ENCODE assay signal across 12 cellular contexts in the genomic region with DNA sequence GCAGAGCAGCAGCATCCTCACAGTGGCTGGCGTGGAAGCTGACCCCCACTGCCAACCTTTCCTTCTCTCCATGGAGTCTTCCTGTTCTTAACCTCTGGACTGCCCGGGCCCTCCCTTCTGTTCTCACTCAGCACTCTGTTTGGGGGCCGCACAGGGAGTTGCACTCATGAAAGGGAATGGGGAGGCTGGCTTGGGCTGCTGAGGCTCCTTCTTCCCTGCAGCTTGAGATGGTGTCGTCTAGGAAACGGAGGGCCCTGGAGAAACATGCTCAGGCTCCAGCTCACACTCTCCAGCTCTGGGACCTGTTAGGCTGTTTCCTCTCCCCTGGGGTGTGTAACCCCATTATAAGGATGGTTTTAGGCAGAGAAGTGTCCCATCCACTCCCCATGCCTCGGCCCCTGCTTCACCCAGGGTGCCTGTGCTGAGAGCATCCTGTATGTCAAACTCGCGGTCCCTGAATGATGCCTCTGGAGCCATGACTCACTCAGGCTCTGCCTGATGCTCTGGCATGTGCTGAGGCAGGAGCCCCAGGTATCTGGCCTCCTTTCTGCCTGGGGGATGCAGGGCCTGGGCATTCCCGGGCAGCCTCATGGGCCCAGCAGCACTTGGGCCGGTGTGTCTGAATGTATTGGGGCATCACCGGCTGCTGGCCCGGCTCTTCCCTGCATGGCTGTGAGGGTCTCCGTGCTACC. TPM values are rescaled to one million over a fixed set of nuclear protein-coding genes. Genes with fewer than 3 reads are reported as not detected.
DNase-seq lines count a peak whose midpoint lies in the region; ATAC-seq and TF ChIP-seq lines count a peak whose summit lies in the region.
"Had no signal": no experiment of that assay in that cellular context is flagged by ENCODE, and none has a peak within 500 bp of the region (broad histone marks: within the 10 kb centered on the region; RNA-seq: fewer than 3 reads in every experiment).

No MANE protein-coding gene starts in this region.

- H3K4me3 ChIP-seq in choroid plexus epithelial cell (ENCODE audit: low read depth, low read length) (no peak overlapping the region), right atrium auricular region (no peak overlapping the region), uterus (no peak overlapping the region)
- H3K4me3 ChIP-seq in CD4-positive, alpha-beta memory T cell (ENCODE audit: low read length in 2 of 2), result no peak overlapping the region

- TF ChIP-seq CTCF in choroid plexus epithelial cell (conservative IDR thresholded peaks at IDR 0.05; ENCODE audit: low read depth, low read length) (no peak), right atrium auricular region (IDR thresholded peaks at IDR 0.05) (no peak), osteocyte (IDR thresholded peaks at IDR 0.05) (no peak), uterus (IDR thresholded peaks at IDR 0.05) (no peak)

- H3K27ac Mint-ChIP-seq in osteocyte (ENCODE audit: unreplicated experiment), result peak overlapping the region; percentile 73
- H3K27ac Mint-ChIP-seq in CD4-positive, alpha-beta memory T cell, result peak overlapping the region in 1 of 7 donors; percentile 60

- H3K27ac ChIP-seq in right atrium auricular region, result peak overlapping the region; percentile 66 to 78
- peak overlapping the region; percentile 68 to 82 for H3K27ac ChIP-seq in uterus
- H3K27ac ChIP-seq in CD4-positive, alpha-beta memory T cell (ENCODE audit: low read depth, low read length), result no peak overlapping the region

- no peaks in the 10 kb centered on the region for H3K9me3 ChIP-seq in right atrium auricular region
- no peaks in the 10 kb centered on the region for H3K9me3 ChIP-seq in uterus
- no peaks in the 10 kb centered on the region for H3K9me3 ChIP-seq in CD4-positive, alpha-beta memory T cell (ENCODE audit: control insufficient read depth in 1 of 2, low read length in 2 of 2)

- H3K27me3 ChIP-seq in right atrium auricular region (no peaks in the 10 kb centered on the region), uterus (no peaks in the 10 kb centered on the region)
- H3K27me3 ChIP-seq in CD4-positive, alpha-beta memory T cell (ENCODE audit: insufficient read depth, low read length), result no peaks in the 10 kb centered on the region

- intact Hi-C loops in uterus (cut with DNase I; ENCODE audit: low total_unique reads), result no loop called here
- intact Hi-C loops in CD4-positive, alpha-beta memory T cell (cut with micrococcal nuclease), result no loop called here

- peaks cover 39% of the 10 kb centered on the region for H3K4me1 Mint-ChIP-seq in osteocyte (ENCODE audit: unreplicated experiment)
- peaks cover 0 to 11% (median 3%) of the 10 kb centered on the region in 4 donors for H3K4me1 Mint-ChIP-seq in CD4-positive, alpha-beta memory T cell

- no peak for TF ChIP-seq POLR2A in uterus (IDR thresholded peaks at IDR 0.05)

- DNase-seq in choroid plexus epithelial cell (ENCODE audit: low read depth), result peak; percentile 31
- no peak for DNase-seq in right atrium auricular region (ENCODE audit: low spot score)
- DNase-seq in osteocyte (ENCODE audit: extremely low spot score, unreplicated experiment), result no peak
- DNase-seq in uterus, result no peak
- DNase-seq in NCI-H69 (lab: John Stamatoyannopoulos, UW), result no peak
- DNase-seq in CD4-positive, alpha-beta memory T cell, result no peak
- DNase-seq: HCEC 1CT; NCI-H1694 treated with DMSO at 0.1 percent for 48 hours; stimulated activated CD8-positive, alpha-beta memory T cell treated with anti-CD3 and anti-CD28 coated beads, Interleukin-4, amount 100 ng/mL, for 48 hours; T-helper 1 cell had no signal

- no peak overlapping the region for H3K4me3 Mint-ChIP-seq in osteocyte (ENCODE audit: unreplicated experiment)
- no peak overlapping the region for H3K4me3 Mint-ChIP-seq in CD4-positive, alpha-beta memory T cell
- H3K4me3 Mint-ChIP-seq: IgD-negative memory B cell had no signal

- CTCF ChIA-PET in CD4-positive, alpha-beta memory T cell (lab: Charles Lee; ENCODE audit: partially characterized antibody), result no interaction called here

- H3K36me3 ChIP-seq in right atrium auricular region (peaks cover 9% of the 10 kb centered on the region), uterus (no peaks in the 10 kb centered on the region)
- H3K36me3 ChIP-seq in CD4-positive, alpha-beta memory T cell (ENCODE audit: insufficient read depth, low read length), result peaks cover 15% of the 10 kb centered on the region

- no peaks in the 10 kb centered on the region for H3K9me3 Mint-ChIP-seq in osteocyte (ENCODE audit: unreplicated experiment)
- H3K9me3 Mint-ChIP-seq in CD4-positive, alpha-beta memory T cell, result no peaks in the 10 kb centered on the region
- H3K9me3 Mint-ChIP-seq: IgD-negative memory B cell had no signal

- H3K4me1 ChIP-seq in right atrium auricular region (peaks cover 0 to 44% of the 10 kb centered on the region in 2 donors), uterus (peaks cover 8 to 21% of the 10 kb centered on the region in 2 donors)
- no peaks in the 10 kb centered on the region for H3K4me1 ChIP-seq in CD4-positive, alpha-beta memory T cell (ENCODE audit: insufficient read depth, low read length)

- peaks cover 16% of the 10 kb centered on the region for H3K36me3 Mint-ChIP-seq in osteocyte (ENCODE audit: unreplicated experiment)
- peaks cover 12 to 44% of the 10 kb centered on the region in 2 donors for H3K36me3 Mint-ChIP-seq in CD4-positive, alpha-beta memory T cell

- ATAC-seq in GM21367 (IDR thresholded peaks at IDR 0.05; ENCODE audit: unreplicated experiment), result no peak

- no peaks in the 10 kb centered on the region for H3K27me3 Mint-ChIP-seq in osteocyte (ENCODE audit: unreplicated experiment)
- H3K27me3 Mint-ChIP-seq in CD4-positive, alpha-beta memory T cell, result no peaks in the 10 kb centered on the region
- H3K27me3 Mint-ChIP-seq: IgD-negative memory B cell had no signal

- POLR2A ChIA-PET in CD4-positive, alpha-beta memory T cell (lab: Charles Lee; ENCODE audit: partially characterized antibody), result interaction anchor here (0.9 kb wide), 1 partner anchor 15 kb away, joined by 3 read pairs; no protein-coding TSS in a partner anchor

RNA-seq across cellular contexts. Expression of a gene that starts 18.9 kb away (rescaled TPM):
- total RNA-seq in right atrium auricular region (10 to 100 TPM; 56.3 to 61.6 TPM), osteocyte (71.2 and 78.4 TPM in 2 replicates), uterus (10 to 100 TPM in 2 of 4 donors, 1 to 10 TPM in 2; 3.8 to 91.2 (median 26.0) TPM)
- 100 to 1,000 TPM; 109 TPM for total RNA-seq in CD4-positive, alpha-beta memory T cell
- 10 to 100 TPM in 1 of 2 donors, 1 to 10 TPM in 1; 3.9 to 18.0 TPM for polyA plus RNA-seq in CD4-positive, alpha-beta memory T cell

RNA-seq across cellular contexts. Expression of a gene that starts 40.0 kb away (rescaled TPM):
- total RNA-seq in right atrium auricular region (10 to 100 TPM; 18.3 to 28.7 TPM), osteocyte (28.1 and 32.6 TPM in 2 replicates), uterus (100 to 1,000 TPM in 1 of 4 donors, 10 to 100 TPM in 1, 1 to 10 TPM in 2; 7.4 to 122 (median 15.5) TPM)
- total RNA-seq in CD4-positive, alpha-beta memory T cell, result under 1 TPM; 0.32 to 0.53 TPM
- polyA plus RNA-seq in CD4-positive, alpha-beta memory T cell, result not detected
- polyA plus RNA-seq: IgD-negative memory B cell had no signal

RNA-seq across cellular contexts. Expression of a gene that starts 41.0 kb away (rescaled TPM):
- total RNA-seq in right atrium auricular region, result 10 to 100 TPM in 1 of 2 donors, 1 to 10 TPM in 1; 9.6 to 13.8 TPM
- total RNA-seq in osteocyte, result 12.6 and 23.3 TPM in 2 replicates
- 100 to 1,000 TPM in 1 of 4 donors, 10 to 100 TPM in 3; 17.4 to 102 (median 20.6) TPM for total RNA-seq in uterus
- 10 to 100 TPM; 45.7 to 49.3 TPM for total RNA-seq in CD4-positive, alpha-beta memory T cell
- 100 to 1,000 TPM in 1 of 2 donors, 10 to 100 TPM in 1; 80.3 to 110 TPM for polyA plus RNA-seq in CD4-positive, alpha-beta memory T cell

RNA-seq across cellular contexts. Expression of a gene that starts 50.2 kb away (rescaled TPM):
- 1 to 10 TPM; 4.1 to 8.5 TPM for total RNA-seq in right atrium auricular region
- total RNA-seq in osteocyte, result 2.4 and 3.3 TPM in 2 replicates
- 10 to 100 TPM in 3 of 4 donors, 1 to 10 TPM in 1; 3.1 to 31.9 (median 14.0) TPM for total RNA-seq in uterus
- total RNA-seq in CD4-positive, alpha-beta memory T cell, result 10 to 100 TPM; 40.1 to 43.6 TPM
- 10 to 100 TPM; 19.3 to 24.4 TPM for polyA plus RNA-seq in CD4-positive, alpha-beta memory T cell

Comparison
In these comparisons a context has a peak if more than half of its experiments do, and no peak if none do; other contexts are left out.
1. RNA of a gene that starts 40.0 kb away (total RNA-seq): 18.3 to 28.7 TPM in right atrium auricular region, 28.1 to 32.6 TPM in osteocyte and 7.4 to 122 TPM in uterus; 0.32 to 0.53 TPM in CD4-positive, alpha-beta memory T cell; every median in the first group is over 4 times any median in the second.